ENCODE assay signal across 8 cellular contexts in the genomic region with DNA sequence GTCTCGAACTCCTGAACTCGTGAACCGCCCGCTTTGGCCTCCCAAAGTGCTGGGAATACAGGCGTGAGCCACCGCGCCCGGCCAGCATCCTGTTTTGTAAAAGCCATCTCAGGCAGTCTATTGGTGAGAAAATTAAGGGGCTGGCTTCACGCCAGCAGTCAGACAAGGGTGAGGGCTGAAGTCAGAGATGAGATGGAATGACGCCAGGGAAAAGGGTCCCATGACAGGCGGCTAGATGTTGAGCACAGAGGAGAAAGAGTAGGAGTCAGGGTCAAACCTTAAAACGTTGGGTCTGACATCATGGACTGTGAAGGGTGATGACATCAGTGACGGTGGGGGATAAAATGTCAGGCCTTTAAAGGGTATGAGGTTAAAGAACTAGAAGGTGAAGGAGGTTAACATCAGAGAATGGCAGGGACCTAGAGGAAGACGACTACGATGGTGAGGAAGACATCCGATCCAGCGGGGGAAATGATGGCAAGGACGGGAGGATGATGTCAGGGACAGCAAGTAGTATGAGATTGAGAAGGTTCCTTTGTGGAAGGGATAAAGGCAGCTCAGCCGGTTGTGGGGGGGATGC. TPM values are rescaled to one million over a fixed set of nuclear protein-coding genes. Genes with fewer than 3 reads are reported as not detected.
DNase-seq lines count a peak whose midpoint lies in the region; ATAC-seq, FAIRE-seq and TF ChIP-seq lines count a peak whose summit lies in the region.

No MANE protein-coding gene starts in this region.

- peaks cover 24% of the 10 kb centered on the region for H3K4me1 Mint-ChIP-seq in stimulated activated memory B cell treated with anti-CD40 and anti-IgM and Interleukin-4, amounts not matched to agents 10 μg/mL and 1 μg/mL and 100 μg/mL, for 72 hours

- peak overlapping the region; percentile 100 for H3K27ac Mint-ChIP-seq in stimulated activated memory B cell treated with anti-CD40 and anti-IgM and Interleukin-4, amounts not matched to agents 10 μg/mL and 1 μg/mL and 100 μg/mL, for 72 hours

- peak; percentile 1 for ATAC-seq in stimulated activated memory B cell treated with anti-CD40 and anti-IgM and Interleukin-4, amounts not matched to agents 10 μg/mL and 1 μg/mL and 100 μg/mL, for 72 hours
- ATAC-seq in GM21390 (IDR thresholded peaks at IDR 0.05; ENCODE audit: unreplicated experiment): no peak
- ATAC-seq in HG02678 (IDR thresholded peaks at IDR 0.05; ENCODE audit: unreplicated experiment): no peak

- H3K9ac ChIP-seq in OCI-LY3 (ENCODE audit: low read length): peak overlapping the region; percentile 100
- H3K9ac ChIP-seq in keratinocyte (ENCODE audit: control insufficient read depth, extremely low read depth, insufficient read depth, low read length): peak overlapping the region; percentile 98

- H3K4me3 Mint-ChIP-seq in stimulated activated memory B cell treated with anti-CD40 and anti-IgM and Interleukin-4, amounts not matched to agents 10 μg/mL and 1 μg/mL and 100 μg/mL, for 72 hours: peak overlapping the region; percentile 98

- H3K4me3 ChIP-seq in ACC112 (ENCODE audit: low read depth, low read length): peak overlapping the region; percentile 99
- peak overlapping the region; percentile 95 for H3K4me3 ChIP-seq in HAP-1
- H3K4me3 ChIP-seq in OCI-LY3 (ENCODE audit: low read length): peak overlapping the region; percentile 97
- peak overlapping the region; percentile 71 to 78 for H3K4me3 ChIP-seq in ascending aorta
- H3K4me3 ChIP-seq in keratinocyte (ENCODE audit: control insufficient read depth in 2 of 3, extremely low read depth in 1 of 3, insufficient read depth in 2 of 3, low read depth in 1 of 3, low read length in 3 of 3): peak overlapping the region; percentile 47 to 92 (median 60)

- H3K36me3 Mint-ChIP-seq in stimulated activated memory B cell treated with anti-CD40 and anti-IgM and Interleukin-4, amounts not matched to agents 10 μg/mL and 1 μg/mL and 100 μg/mL, for 72 hours: peaks cover 32% of the 10 kb centered on the region

- H3K27ac ChIP-seq in ACC112 (ENCODE audit: low read depth, low read length): peak overlapping the region; percentile 99
- peak overlapping the region; percentile 96 for H3K27ac ChIP-seq in OCI-LY3 (ENCODE audit: low read length)
- peak overlapping the region; percentile 96 to 99 for H3K27ac ChIP-seq in ascending aorta
- peak overlapping the region; percentile 96 for H3K27ac ChIP-seq in keratinocyte (ENCODE audit: control insufficient read depth, insufficient read depth, low read length)

- intact Hi-C loops in ascending aorta (cut with DNase I): loop anchor here (1.0 to 10.0 kb wide), 6 partner anchors 25 to 344 kb away; partner anchors contain the start of genes FTSJ1, PIM2, PORCN and SUV39H1

- no peaks in the 10 kb centered on the region for H3K9me3 Mint-ChIP-seq in stimulated activated memory B cell treated with anti-CD40 and anti-IgM and Interleukin-4, amounts not matched to agents 10 μg/mL and 1 μg/mL and 100 μg/mL, for 72 hours

- FAIRE-seq in keratinocyte (lab: Jason Lieb, UNC): no peak

- in situ Hi-C loops in HAP-1 (cut with MboI; ENCODE audit: low sequenced_read_pairs): no loop called here

- H3K9me3 ChIP-seq in HAP-1 (no peaks in the 10 kb centered on the region), OCI-LY3 (ENCODE audit: insufficient read depth, low read length) (no peaks in the 10 kb centered on the region), ascending aorta (no peaks in the 10 kb centered on the region), keratinocyte (ENCODE audit: control insufficient read depth, low read depth, low read length) (no peaks in the 10 kb centered on the region)

- H3K9me1 ChIP-seq in keratinocyte (ENCODE audit: control insufficient read depth, extremely low read depth, insufficient read depth, low read length): no peaks in the 10 kb centered on the region

- H3K36me3 ChIP-seq in ACC112 (ENCODE audit: insufficient read depth, low read length) (peaks cover 26% of the 10 kb centered on the region), HAP-1 (replicated peaks) (peaks cover 40% of the 10 kb centered on the region), OCI-LY3 (replicated peaks; ENCODE audit: low read depth, low read length) (peaks cover 37% of the 10 kb centered on the region), ascending aorta (peaks cover 19 to 33% of the 10 kb centered on the region in 2 donors), keratinocyte (ENCODE audit: control insufficient read depth in 2 of 2, extremely low read depth in 1 of 2, insufficient read depth in 2 of 2, low read length in 2 of 2) (peaks cover 6 to 16% of the 10 kb centered on the region in 2 experiments)

- H3K27me3 ChIP-seq in ACC112 (ENCODE audit: insufficient read depth, low read length) (no peaks in the 10 kb centered on the region), HAP-1 (ENCODE audit: low read depth) (no peaks in the 10 kb centered on the region), OCI-LY3 (ENCODE audit: low read depth, low read length) (no peaks in the 10 kb centered on the region), ascending aorta (no peaks in the 10 kb centered on the region), keratinocyte (ENCODE audit: control insufficient read depth, extremely low read depth, insufficient read depth, low read length) (no peaks in the 10 kb centered on the region)

- peaks cover 33% of the 10 kb centered on the region for H3K4me1 ChIP-seq in ACC112 (ENCODE audit: control insufficient read depth, insufficient read depth, low read length, unreplicated experiment)
- H3K4me1 ChIP-seq in HAP-1: peaks cover 25% of the 10 kb centered on the region
- H3K4me1 ChIP-seq in OCI-LY3 (ENCODE audit: low read length): peaks cover 32% of the 10 kb centered on the region
- H3K4me1 ChIP-seq in ascending aorta: peaks cover 0 to 7% of the 10 kb centered on the region in 2 donors
- H3K4me1 ChIP-seq in keratinocyte (ENCODE audit: control insufficient read depth, extremely low read depth, insufficient read depth, low read length): peaks cover 13% of the 10 kb centered on the region

- DNase-seq in HAP-1 (ENCODE audit: low spot score in 2 of 2) (peak in 1 of 2 experiments; percentile 66), ascending aorta (ENCODE audit: low spot score in 2 of 2) (peak in 1 of 2 donors; percentile 74), keratinocyte (ENCODE audit: low read depth, low spot score) (no peak)

- H3K4me2 ChIP-seq in OCI-LY3 (ENCODE audit: low read length): peak overlapping the region; percentile 83
- H3K4me2 ChIP-seq in keratinocyte (ENCODE audit: control insufficient read depth, extremely low read depth, insufficient read depth, low read depth, low read length): peak overlapping the region; percentile 85

- TF ChIP-seq CTCF in OCI-LY3 (IDR thresholded peaks at IDR 0.05; ENCODE audit: low read depth, low read length) (no peak), ascending aorta (IDR thresholded peaks at IDR 0.05) (no peak), keratinocyte (optimal IDR thresholded peaks at IDR 0.05 in 1 of 3, IDR thresholded peaks at IDR 0.05 in 1 of 3, conservative IDR thresholded peaks at IDR 0.05 in 1 of 3; ENCODE audit: extremely low read depth in 1 of 3, insufficient read depth in 2 of 3, low read length in 3 of 3) (no peak)

- H3K79me2 ChIP-seq in ACC112 (ENCODE audit: control insufficient read depth, insufficient read depth, low read length, unreplicated experiment) (peaks cover 29% of the 10 kb centered on the region), OCI-LY3 (ENCODE audit: low read length) (peaks cover 25% of the 10 kb centered on the region), keratinocyte (ENCODE audit: control insufficient read depth, insufficient read depth, low read length) (peaks cover 20% of the 10 kb centered on the region)

- no peaks in the 10 kb centered on the region for H3K27me3 Mint-ChIP-seq in stimulated activated memory B cell treated with anti-CD40 and anti-IgM and Interleukin-4, amounts not matched to agents 10 μg/mL and 1 μg/mL and 100 μg/mL, for 72 hours

- no peaks in the 10 kb centered on the region; the same call in 1 of the 2 replicates for H4K20me1 ChIP-seq in OCI-LY3 (ENCODE audit: insufficient read depth, low read length)
- no peaks in the 10 kb centered on the region for H4K20me1 ChIP-seq in keratinocyte (ENCODE audit: control insufficient read depth, extremely low read depth, insufficient read depth, low read length)

- dilution Hi-C loops in keratinocyte (cut with MboI; ENCODE audit: extremely low pct_ligation_motif_present, low sequenced_read_pairs): no loop called here

- H2AFZ ChIP-seq in ACC112 (ENCODE audit: low read length, unreplicated experiment) (peak overlapping the region; percentile 40), OCI-LY3 (ENCODE audit: low read depth, low read length) (peak overlapping the region; percentile 67; the same call in 1 of the 2 replicates), keratinocyte (ENCODE audit: control insufficient read depth, low read length) (peak overlapping the region; percentile 80)

RNA-seq across cellular contexts. Expression of gene RBM3, which starts 0.5 kb away (rescaled TPM):
- 119 TPM for total RNA-seq in ascending aorta
- 237 to 327 TPM (median 282 TPM) in 3 replicates for polyA plus RNA-seq in keratinocyte
- 38.2 TPM for polyA plus RNA-seq in keratinocyte (2011; ENCODE audit: low read depth)
- 198 and 205 TPM in 2 replicates for polyA plus RNA-seq in keratinocyte (2011; cell fraction: cytosol; rRNA removed)
- polyA plus RNA-seq in keratinocyte (2011; cell fraction: nucleus; rRNA removed): 200 and 256 TPM in 2 replicates
- 82.5 and 371 TPM in 2 replicates for polyA plus RNA-seq in keratinocyte (2012; ENCODE audit: low replicate concordance)
- polyA minus RNA-seq in keratinocyte: 147 to 296 TPM (median 202 TPM) in 3 replicates
- polyA minus RNA-seq in keratinocyte (2011; cell fraction: cytosol; rRNA and poly(A)+ RNA removed): 149 TPM
- polyA minus RNA-seq in keratinocyte (2011; cell fraction: nucleus; rRNA and poly(A)+ RNA removed): 74.6 and 96.0 TPM in 2 replicates

RNA-seq across cellular contexts. Expression of gene WDR13, which starts 23.5 kb away (rescaled TPM):
- total RNA-seq in ascending aorta: 87.1 TPM
- polyA plus RNA-seq in keratinocyte: 32.8 to 48.0 TPM (median 40.6 TPM) in 3 replicates
- 39.7 TPM for polyA plus RNA-seq in keratinocyte (2011; ENCODE audit: low read depth)
- 48.9 and 86.4 TPM in 2 replicates for polyA plus RNA-seq in keratinocyte (2011; cell fraction: cytosol; rRNA removed)
- polyA plus RNA-seq in keratinocyte (2011; cell fraction: nucleus; rRNA removed): 78.0 and 123 TPM in 2 replicates
- 92.0 and 98.0 TPM in 2 replicates for polyA plus RNA-seq in keratinocyte (2012; ENCODE audit: low replicate concordance)
- 36.3 to 211 TPM (median 40.0 TPM) in 3 replicates for polyA minus RNA-seq in keratinocyte
- 81.7 TPM for polyA minus RNA-seq in keratinocyte (2011; cell fraction: cytosol; rRNA and poly(A)+ RNA removed)
- 31.0 and 34.7 TPM in 2 replicates for polyA minus RNA-seq in keratinocyte (2011; cell fraction: nucleus; rRNA and poly(A)+ RNA removed)

RNA-seq across cellular contexts. Expression of gene TBC1D25, which starts 34.3 kb away (rescaled TPM):
- total RNA-seq in ascending aorta: 8.2 TPM
- 6.1 to 11.9 TPM (median 9.2 TPM) in 3 replicates for polyA plus RNA-seq in keratinocyte
- polyA plus RNA-seq in keratinocyte (2011; ENCODE audit: low read depth): 8.2 TPM
- polyA plus RNA-seq in keratinocyte (2011; cell fraction: cytosol; rRNA removed): 6.7 and 11.9 TPM in 2 replicates
- polyA plus RNA-seq in keratinocyte (2011; cell fraction: nucleus; rRNA removed): 12.2 and 15.6 TPM in 2 replicates
- 8.8 and 15.8 TPM in 2 replicates for polyA plus RNA-seq in keratinocyte (2012; ENCODE audit: low replicate concordance)
- polyA minus RNA-seq in keratinocyte: 8.2 to 37.2 TPM (median 20.4 TPM) in 3 replicates
- polyA minus RNA-seq in keratinocyte (2011; cell fraction: cytosol; rRNA and poly(A)+ RNA removed): 9.8 TPM
- 6.9 and 10.6 TPM in 2 replicates for polyA minus RNA-seq in keratinocyte (2011; cell fraction: nucleus; rRNA and poly(A)+ RNA removed)

RNA-seq across cellular contexts. Expression of gene EBP, which starts 52.2 kb away (rescaled TPM):
- total RNA-seq in ascending aorta: 76.2 TPM
- 157 to 285 TPM (median 194 TPM) in 3 replicates for polyA plus RNA-seq in keratinocyte
- 30.6 TPM for polyA plus RNA-seq in keratinocyte (2011; ENCODE audit: low read depth)
- polyA plus RNA-seq in keratinocyte (2011; cell fraction: cytosol; rRNA removed): 89.5 and 123 TPM in 2 replicates
- polyA plus RNA-seq in keratinocyte (2011; cell fraction: nucleus; rRNA removed): 173 and 180 TPM in 2 replicates
- polyA plus RNA-seq in keratinocyte (2012; ENCODE audit: low replicate concordance): 87.8 and 273 TPM in 2 replicates
- polyA minus RNA-seq in keratinocyte: 265 to 582 TPM (median 337 TPM) in 3 replicates
- 143 TPM for polyA minus RNA-seq in keratinocyte (2011; cell fraction: cytosol; rRNA and poly(A)+ RNA removed)
- polyA minus RNA-seq in keratinocyte (2011; cell fraction: nucleus; rRNA and poly(A)+ RNA removed): 55.9 and 60.6 TPM in 2 replicates
